In genomic region chr11:17353228-17354021, GRCh38 we compare ENCODE assay signal across 8 cellular contexts. TPM values are rescaled to one million over a fixed set of nuclear protein-coding genes. Genes with fewer than 3 reads are reported as not detected.
DNase-seq lines count a peak whose midpoint lies in the region; ATAC-seq and TF ChIP-seq lines count a peak whose summit lies in the region.

No MANE protein-coding gene starts in this region.

- H3K27me3 ChIP-seq in Peyer's patch: no peaks in the 10 kb centered on the region

- H3K4me3 Mint-ChIP-seq in activated T-helper 2 cell treated with anti-CD3 and anti-CD28 coated beads, Interferon-gamma antibody, Interleukin-2, Interleukin-4, amounts not matched to agents 10 μg/mL and 5 μg/mL and 100 μg/mL, durations not matched to agents 14 hours and 24 hours and 36 hours (ENCODE audit: low read depth): peak overlapping the region; percentile 82
- H3K4me3 Mint-ChIP-seq in naive B cell: peak overlapping the region; percentile 81 to 96 (median 92)

- peaks cover 4% of the 10 kb centered on the region for H3K27me3 Mint-ChIP-seq in activated T-helper 2 cell treated with anti-CD3 and anti-CD28 coated beads, Interferon-gamma antibody, Interleukin-2, Interleukin-4, amounts not matched to agents 10 μg/mL and 5 μg/mL and 100 μg/mL, durations not matched to agents 14 hours and 24 hours and 36 hours (ENCODE audit: low read depth)
- peaks cover 6 to 13% (median 11%) of the 10 kb centered on the region in 3 donors for H3K27me3 Mint-ChIP-seq in naive B cell

- H3K4me1 ChIP-seq in Peyer's patch: peaks cover 0 to 10% (median 6%) of the 10 kb centered on the region in 4 donors

- peaks cover 34% of the 10 kb centered on the region for H3K36me3 Mint-ChIP-seq in activated T-helper 2 cell treated with anti-CD3 and anti-CD28 coated beads, Interferon-gamma antibody, Interleukin-2, Interleukin-4, amounts not matched to agents 10 μg/mL and 5 μg/mL and 100 μg/mL, durations not matched to agents 14 hours and 24 hours and 36 hours (ENCODE audit: low read depth)
- no peaks in the 10 kb centered on the region for H3K36me3 Mint-ChIP-seq in naive B cell

- peak; percentile 24 to 35 for ATAC-seq in naive B cell (ENCODE audit: low read depth in 2 of 2)
- ATAC-seq in stimulated activated naive CD8-positive, alpha-beta T cell treated with anti-CD3 and anti-CD28 coated beads, Interleukin-15, Interleukin-2, amounts not matched to agents 100 U/mL and 50 U/mL, for 24 hours: peak; percentile 39

- H3K27ac Mint-ChIP-seq in activated T-helper 2 cell treated with anti-CD3 and anti-CD28 coated beads, Interferon-gamma antibody, Interleukin-2, Interleukin-4, amounts not matched to agents 10 μg/mL and 5 μg/mL and 100 μg/mL, durations not matched to agents 14 hours and 24 hours and 36 hours: peak overlapping the region; percentile 89
- peak overlapping the region; percentile 12 to 93 (median 62) for H3K27ac Mint-ChIP-seq in naive B cell

- in situ Hi-C loops in KBM-7 (cut with MboI; ENCODE audit: low pct_unique_long_range_greater_than_20kb, low sequenced_read_pairs): no loop called here

- peak in 1 of 2 donors; percentile 37 for TF ChIP-seq POLR2A in Peyer's patch (IDR thresholded peaks at IDR 0.05)

- peak; percentile 79 to 92 (median 88) for DNase-seq in NCI-H1417 (lab: John Stamatoyannopoulos, UW)
- DNase-seq in NCI-H1417 treated with DMSO at 0.1 percent for 48 hours (lab: John Stamatoyannopoulos, UW): no peak
- DNase-seq in KBM-7: peak; percentile 81
- DNase-seq in Peyer's patch: peak; percentile 38 to 87 (median 83)
- peak; percentile 35 for DNase-seq in activated T-helper 2 cell treated with anti-CD3 and anti-CD28 coated beads, Interferon-gamma antibody, Interleukin-2, Interleukin-4, amounts not matched to agents 10 μg/mL and 5 μg/mL and 100 μg/mL, durations not matched to agents 14 hours and 24 hours and 36 hours (ENCODE audit: low spot score)
- peak; percentile 67 for DNase-seq in fibroblast of peridontal ligament (ENCODE audit: extremely low read depth)
- peak; percentile 64 for DNase-seq in naive B cell
- DNase-seq in stimulated activated naive CD8-positive, alpha-beta T cell treated with anti-CD3 and anti-CD28 coated beads, Interleukin-15, Interleukin-2, amounts not matched to agents 100 U/mL and 50 U/mL, for 24 hours: peak; percentile 75

- H3K4me1 Mint-ChIP-seq in activated T-helper 2 cell treated with anti-CD3 and anti-CD28 coated beads, Interferon-gamma antibody, Interleukin-2, Interleukin-4, amounts not matched to agents 10 μg/mL and 5 μg/mL and 100 μg/mL, durations not matched to agents 14 hours and 24 hours and 36 hours (ENCODE audit: low read depth): peaks cover 31% of the 10 kb centered on the region
- H3K4me1 Mint-ChIP-seq in naive B cell: peaks cover 10 to 35% (median 34%) of the 10 kb centered on the region in 3 donors

- no peaks in the 10 kb centered on the region for H3K36me3 ChIP-seq in Peyer's patch

- H3K4me3 ChIP-seq in Peyer's patch: peak overlapping the region; percentile 40 to 71 (median 53)

- H3K27ac ChIP-seq in Peyer's patch: peak overlapping the region; percentile 43 to 86 (median 65)

- no peaks in the 10 kb centered on the region for H3K9me3 Mint-ChIP-seq in activated T-helper 2 cell treated with anti-CD3 and anti-CD28 coated beads, Interferon-gamma antibody, Interleukin-2, Interleukin-4, amounts not matched to agents 10 μg/mL and 5 μg/mL and 100 μg/mL, durations not matched to agents 14 hours and 24 hours and 36 hours
- H3K9me3 Mint-ChIP-seq in naive B cell: peaks cover 0 to 5% (median 0%) of the 10 kb centered on the region in 7 donors

- H3K9me3 ChIP-seq in Peyer's patch: no peaks in the 10 kb centered on the region

- no peak for TF ChIP-seq CTCF in Peyer's patch (IDR thresholded peaks at IDR 0.05)

- intact Hi-C loops in activated T-helper 2 cell treated with anti-CD3 and anti-CD28 coated beads, Interferon-gamma antibody, Interleukin-2, Interleukin-4, amounts not matched to agents 10 μg/mL and 5 μg/mL and 100 μg/mL, durations not matched to agents 14 hours and 24 hours and 36 hours (cut with micrococcal nuclease): loop anchor here (1.0 to 10.0 kb wide), 6 partner anchors 16 to 609 kb away; partner anchors contain the start of gene NUCB2

RNA-seq across cellular contexts. Expression of gene NCR3LG1, which starts 1.8 kb away (rescaled TPM):
- total RNA-seq in Peyer's patch: 10 to 100 TPM in 3 of 4 donors, 1 to 10 TPM in 1; 3.3 to 25.7 (median 15.0) TPM
- total RNA-seq in activated T-helper 2 cell treated with anti-CD3 and anti-CD28 coated beads, Interferon-gamma antibody, Interleukin-2, Interleukin-4, amounts not matched to agents 10 μg/mL and 5 μg/mL and 100 μg/mL, durations not matched to agents 14 hours and 24 hours and 36 hours: 10.0 and 11.4 TPM in 2 replicates
- under 1 TPM in 2 of 6 donors, not detected in 4; 0.19 to 0.20 TPM for polyA plus RNA-seq in naive B cell (ENCODE audit: low read depth in 6 of 6)

RNA-seq across cellular contexts. Expression of gene KCNJ11, which starts 35.0 kb away (rescaled TPM):
- total RNA-seq in Peyer's patch: 1 to 10 TPM in 3 of 4 donors, not detected in 1; 1.7 to 6.0 (median 3.2) TPM
- 0.83 and 0.91 TPM in 2 replicates for total RNA-seq in activated T-helper 2 cell treated with anti-CD3 and anti-CD28 coated beads, Interferon-gamma antibody, Interleukin-2, Interleukin-4, amounts not matched to agents 10 μg/mL and 5 μg/mL and 100 μg/mL, durations not matched to agents 14 hours and 24 hours and 36 hours
- under 1 TPM in 2 of 6 donors, not detected in 4; 0.49 to 0.67 TPM for polyA plus RNA-seq in naive B cell (ENCODE audit: low read depth in 6 of 6)
